ENCODE assay signal across 21 cellular contexts in the genomic region with DNA sequence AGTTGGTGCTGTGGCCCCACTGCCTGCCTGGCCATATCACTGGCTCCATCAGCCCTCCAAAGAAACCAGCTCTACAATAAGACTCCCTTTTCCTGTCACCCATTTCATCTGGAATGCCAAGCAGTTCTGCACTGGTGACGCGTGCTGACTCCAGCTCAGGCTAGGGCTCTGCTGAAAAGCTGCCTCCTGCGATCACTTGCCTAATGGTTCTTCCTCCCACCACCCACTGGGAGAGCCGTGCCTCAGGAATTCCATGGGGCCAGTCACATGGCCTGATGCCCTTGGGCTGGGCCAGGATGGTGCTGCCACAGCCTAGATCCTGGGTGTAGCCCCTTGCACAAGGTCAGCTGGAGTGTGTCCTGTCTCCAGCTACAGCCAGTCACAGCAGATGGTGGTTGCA.
DNase-seq lines count a peak whose midpoint lies in the region; ATAC-seq, FAIRE-seq and TF ChIP-seq lines count a peak whose summit lies in the region.
"Had no signal": no experiment of that assay in that cellular context is flagged by ENCODE, and none has a peak within 500 bp of the region (broad histone marks: within the 10 kb centered on the region; RNA-seq: fewer than 3 reads in every experiment).

No MANE protein-coding gene starts in this region.

- H3K9ac ChIP-seq in H9 (ENCODE audit: extremely low read depth, insufficient read length, low read length): no peak overlapping the region
- H3K9ac ChIP-seq in kidney (ENCODE audit: low read length in 2 of 2): no peak overlapping the region

- no peak overlapping the region for H3K18ac ChIP-seq in H9 (ENCODE audit: insufficient read length, low read depth, low read length)

- H3K27ac ChIP-seq in H9 (ENCODE audit: insufficient read length, low read depth, low read length): no peak overlapping the region
- H3K27ac ChIP-seq in WERI-Rb-1: no peak overlapping the region
- no peak overlapping the region for H3K27ac ChIP-seq in kidney (ENCODE audit: low read depth in 2 of 2, low read length in 2 of 2)
- H3K27ac ChIP-seq: ovary, stomach had no signal

- H2BK20ac ChIP-seq in H9 (ENCODE audit: low read depth, low read length, poor library complexity, severe bottlenecking): no peak overlapping the region

- intact Hi-C loops in kidney (cut with DNase I): no loop called here

- no peaks in the 10 kb centered on the region for H3K79me1 ChIP-seq in H9 (ENCODE audit: insufficient read depth, low read depth, low read length, poor library complexity, severe bottlenecking)

- TF ChIP-seq CTCF in H9 (conservative IDR thresholded peaks at IDR 0.05) (no peak), WERI-Rb-1 (IDR thresholded peaks at IDR 0.05; ENCODE audit: low read depth, low read length) (no peak), kidney (IDR thresholded peaks at IDR 0.05; ENCODE audit: borderline replicate concordance, extremely low read depth, insufficient read depth) (no peak)

- peaks cover 0 to 3% (median 1%) of the 10 kb centered on the region in 3 experiments; a peak in 1 of 7 replicates for H3K36me3 Mint-ChIP-seq in H9 (ENCODE audit: insufficient read depth in 1 of 3, low read depth in 3 of 3)
- H3K36me3 Mint-ChIP-seq: activated naive CD8-positive, alpha-beta T cell treated with anti-CD3 and anti-CD28 coated beads, Interleukin-2, amount 10 ng/mL, durations not matched to agents 7 days and 5 days had no signal

- peaks cover 14 to 19% of the 10 kb centered on the region in 2 experiments for H3K4me1 Mint-ChIP-seq in H9

- no peaks in the 10 kb centered on the region; the same call in 1 of the 2 replicates for H3K4me1 ChIP-seq in H9 (ENCODE audit: insufficient read depth, low read length)
- H3K4me1 ChIP-seq in kidney (ENCODE audit: control insufficient read depth in 1 of 2, insufficient read depth in 1 of 2, low read depth in 1 of 2, low read length in 2 of 2): peaks cover 0 to 10% of the 10 kb centered on the region in 2 donors

- ATAC-seq in HG02884 (IDR thresholded peaks at IDR 0.05; ENCODE audit: unreplicated experiment) (no peak), HG03469 (IDR thresholded peaks at IDR 0.05; ENCODE audit: unreplicated experiment) (no peak), HG03439 (IDR thresholded peaks at IDR 0.05; ENCODE audit: unreplicated experiment) (no peak)
- ATAC-seq: gastroesophageal sphincter, mucosa of descending colon had no signal

- no peaks in the 10 kb centered on the region for H4K20me1 ChIP-seq in H9 (ENCODE audit: control insufficient read depth, insufficient read depth, insufficient read length)

- H3K27me3 Mint-ChIP-seq in H9 (ENCODE audit: low read depth): no peaks in the 10 kb centered on the region
- H3K27me3 Mint-ChIP-seq: activated naive CD8-positive, alpha-beta T cell treated with anti-CD3 and anti-CD28 coated beads, Interleukin-2, amount 10 ng/mL, durations not matched to agents 7 days and 5 days; B cell had no signal

- H3K27me3 ChIP-seq in H9 (ENCODE audit: insufficient read depth, low read length) (no peaks in the 10 kb centered on the region), WERI-Rb-1 (ENCODE audit: insufficient read depth, low read depth, severe bottlenecking) (no peaks in the 10 kb centered on the region)
- H3K27me3 ChIP-seq: gastroesophageal sphincter, ovary, stomach had no signal

- H3K4ac ChIP-seq in H9 (ENCODE audit: low read depth, low read length): no peak overlapping the region

- H3K36me3 ChIP-seq in WERI-Rb-1 (no peaks in the 10 kb centered on the region), kidney (ENCODE audit: control insufficient read depth in 1 of 2, insufficient read depth in 2 of 2, low read length in 2 of 2) (peaks cover 0 to 2% of the 10 kb centered on the region in 2 donors)
- H3K36me3 ChIP-seq: ovary had no signal

- no peak overlapping the region for H2BK120ac ChIP-seq in H9 (ENCODE audit: low read depth, low read length, poor library complexity, severe bottlenecking)

- H2BK5ac ChIP-seq in H9 (ENCODE audit: insufficient read length, low read length): no peak overlapping the region

- no peaks in the 10 kb centered on the region for H3K9me3 Mint-ChIP-seq in H9
- H3K9me3 Mint-ChIP-seq: activated naive CD8-positive, alpha-beta T cell treated with anti-CD3 and anti-CD28 coated beads, Interleukin-2, amount 10 ng/mL, durations not matched to agents 7 days and 5 days had no signal

- no peaks in the 10 kb centered on the region for H3K79me2 ChIP-seq in H9 (ENCODE audit: insufficient read depth, low read length)

- FAIRE-seq in kidney (lab: Jason Lieb, UNC): no peak
- FAIRE-seq: endometrium, islet of Langerhans had no signal

- no peak overlapping the region for H4K8ac ChIP-seq in H9 (replicated peaks; ENCODE audit: insufficient read length, low read depth, low read length)

- H3K9me3 ChIP-seq in H9 (ENCODE audit: control insufficient read depth, low read depth, low read length): no peaks in the 10 kb centered on the region
- H3K9me3 ChIP-seq in WERI-Rb-1 (ENCODE audit: severe bottlenecking): no peaks in the 10 kb centered on the region
- H3K9me3 ChIP-seq in kidney (ENCODE audit: control insufficient read depth in 1 of 2, low read length in 2 of 2): no peaks in the 10 kb centered on the region
- H3K9me3 ChIP-seq: gastroesophageal sphincter, mucosa of descending colon, ovary, stomach had no signal

- no peak overlapping the region for H2BK15ac ChIP-seq in H9 (ENCODE audit: low read depth, low read length)

- H2AFZ ChIP-seq in H9 (ENCODE audit: low read length): no peak overlapping the region

- peak overlapping the region in 2 of 3 experiments; percentile 35 to 70; a peak in 1 of 7 replicates for H3K27ac Mint-ChIP-seq in H9
- H3K27ac Mint-ChIP-seq: activated naive CD8-positive, alpha-beta T cell treated with anti-CD3 and anti-CD28 coated beads, Interleukin-2, amount 10 ng/mL, durations not matched to agents 7 days and 5 days; B cell had no signal

- H2AK5ac ChIP-seq in H9 (ENCODE audit: insufficient read length, low read length): no peak overlapping the region

- peak; percentile 43 for DNase-seq in AG20443 (ENCODE audit: low spot score)
- peak; percentile 47 for DNase-seq in H9
- peak; percentile 16 for DNase-seq in WERI-Rb-1
- peak; percentile 57 for DNase-seq in kidney
- no peak for DNase-seq in SK-N-DZ (ENCODE audit: low spot score)
- DNase-seq: activated CD4-positive, alpha-beta T cell treated with anti-CD3 and anti-CD28 coated beads, Interleukin-2, amount 50 U/mL, for 1 hour; activated naive CD8-positive, alpha-beta T cell treated with anti-CD3 and anti-CD28 coated beads, Interleukin-2, amount 10 ng/mL, durations not matched to agents 7 days and 5 days; central memory CD4-positive, alpha-beta T cell; mucosa of descending colon; NCI-H2081 treated with DMSO at 0.1 percent for 48 hours; NCI-H82; ovary; stomach; T-helper 9 cell had no signal

- H4K5ac ChIP-seq in H9 (ENCODE audit: insufficient read length, low read depth, low read length): no peak overlapping the region

- no peak overlapping the region for H3K14ac ChIP-seq in H9 (ENCODE audit: insufficient read depth, low read length)

- no peak overlapping the region for H2BK12ac ChIP-seq in H9 (ENCODE audit: insufficient read length, low read depth, low read length)

- no peak overlapping the region for H3K4me2 ChIP-seq in H9 (ENCODE audit: insufficient read depth, insufficient read length, low read length)

- H3K23ac ChIP-seq in H9 (ENCODE audit: insufficient read length, low read depth, low read length): no peak overlapping the region

- H3K4me3 Mint-ChIP-seq in H9: no peak overlapping the region
- H3K4me3 Mint-ChIP-seq: activated naive CD8-positive, alpha-beta T cell treated with anti-CD3 and anti-CD28 coated beads, Interleukin-2, amount 10 ng/mL, durations not matched to agents 7 days and 5 days; B cell had no signal

- no peak overlapping the region for H3K4me3 ChIP-seq in WERI-Rb-1 (ENCODE audit: low read depth, low read length)
- no peak overlapping the region for H3K4me3 ChIP-seq in kidney (ENCODE audit: low read length in 2 of 2)
- H3K4me3 ChIP-seq: gastroesophageal sphincter, mucosa of descending colon, ovary, stomach had no signal

- no peak overlapping the region for H3T11ph ChIP-seq in H9 (ENCODE audit: low read length)

- no peak overlapping the region for H3K56ac ChIP-seq in H9 (ENCODE audit: insufficient read length, low read depth, low read length)

- no CpG with 5 or more reads among the region's 4 CpGs for WGBS in H9 (ENCODE audit: extremely low coverage, insufficient read length, low lambda C conversion rate)

- H4K91ac ChIP-seq in H9 (ENCODE audit: insufficient read length, low read depth, low read length): no peak overlapping the region

- H3K23me2 ChIP-seq in H9 (ENCODE audit: insufficient read length, low read depth, low read length, poor library complexity, severe bottlenecking): no peaks in the 10 kb centered on the region
